ENCODE assay signal across 8 cellular contexts in genomic region chr1:239951518-239952130, GRCh38.
A peak's percentile ranks its signal among the peaks of the same experiment; 100 is the strongest.
DNase-seq lines count a peak whose midpoint lies in the region; ATAC-seq and TF ChIP-seq lines count a peak whose summit lies in the region.

No MANE protein-coding gene starts in this region.

- peak; percentile 24 for DNase-seq in activated gamma-delta T cell treated with Interleukin-2 at 50 U/mL for 16 hours
- no peak for DNase-seq in activated gamma-delta T cell (lab: John Stamatoyannopoulos, UW)
- peak; percentile 44 for DNase-seq in NCI-H2171 treated with DMSO at 0.1 percent for 48 hours (lab: John Stamatoyannopoulos, UW)
- peak; percentile 83 for DNase-seq in activated CD4-positive, alpha-beta T cell treated with anti-CD3 and anti-CD28 coated beads, Interleukin-2, amount 10 ng/mL, durations not matched to agents 24 days and 14 days
- DNase-seq in epithelial cell of prostate (ENCODE audit: low read depth, low spot score): peak; percentile 16
- DNase-seq in naive B cell: peak; percentile 15
- DNase-seq in transverse colon: peak; percentile 65

- TF ChIP-seq EP300 in transverse colon (IDR thresholded peaks at IDR 0.05; ENCODE audit: low read depth): no peak

- no peak overlapping the region for H3K4me3 Mint-ChIP-seq in activated CD4-positive, alpha-beta T cell treated with anti-CD3 and anti-CD28 coated beads, Interleukin-2, amount 10 ng/mL, durations not matched to agents 24 days and 14 days
- no peak overlapping the region for H3K4me3 Mint-ChIP-seq in naive B cell

- H3K4me1 ChIP-seq in transverse colon: peaks cover 0 to 5% (median 0%) of the 10 kb centered on the region in 4 donors

- no peaks in the 10 kb centered on the region for H3K9me3 Mint-ChIP-seq in activated CD4-positive, alpha-beta T cell treated with anti-CD3 and anti-CD28 coated beads, Interleukin-2, amount 10 ng/mL, durations not matched to agents 24 days and 14 days
- no peaks in the 10 kb centered on the region for H3K9me3 Mint-ChIP-seq in naive B cell

- ATAC-seq in HG03066 (IDR thresholded peaks at IDR 0.05; ENCODE audit: low read depth, unreplicated experiment): peak; percentile 58
- ATAC-seq in naive B cell (ENCODE audit: low read depth in 2 of 2): no peak

- 31 to 33% methylated on average over 3 of the region's 3 CpGs for WGBS in transverse colon (ENCODE audit: low coverage in 1 of 2), 2 donors

- H3K27me3 Mint-ChIP-seq in activated CD4-positive, alpha-beta T cell treated with anti-CD3 and anti-CD28 coated beads, Interleukin-2, amount 10 ng/mL, durations not matched to agents 24 days and 14 days: no peaks in the 10 kb centered on the region
- peaks cover 0 to 8% (median 5%) of the 10 kb centered on the region in 3 donors for H3K27me3 Mint-ChIP-seq in naive B cell

- H3K27ac Mint-ChIP-seq in activated CD4-positive, alpha-beta T cell treated with anti-CD3 and anti-CD28 coated beads, Interleukin-2, amount 10 ng/mL, durations not matched to agents 24 days and 14 days: no peak overlapping the region
- no peak overlapping the region for H3K27ac Mint-ChIP-seq in naive B cell

- intact Hi-C loops in activated CD4-positive, alpha-beta T cell treated with anti-CD3 and anti-CD28 coated beads, Interleukin-2, amount 10 ng/mL, durations not matched to agents 24 days and 14 days (cut with micrococcal nuclease): loop anchor here (2.0 kb wide), 1 partner anchor 25 kb away; no protein-coding TSS in a partner anchor
- intact Hi-C loops in transverse colon (cut with DNase I; ENCODE audit: low total_unique reads): loop anchor here (2.0 kb wide), 1 partner anchor 35 kb away; no protein-coding TSS in a partner anchor

- peak; percentile 68 to 78 (median 72) for TF ChIP-seq CTCF in transverse colon (IDR thresholded peaks at IDR 0.05)

- no peak for TF ChIP-seq POLR2A in transverse colon (IDR thresholded peaks at IDR 0.05)

- no peaks in the 10 kb centered on the region for H3K4me1 Mint-ChIP-seq in activated CD4-positive, alpha-beta T cell treated with anti-CD3 and anti-CD28 coated beads, Interleukin-2, amount 10 ng/mL, durations not matched to agents 24 days and 14 days
- H3K4me1 Mint-ChIP-seq in naive B cell: no peaks in the 10 kb centered on the region

- H3K27ac ChIP-seq in epithelial cell of prostate (no peak overlapping the region), transverse colon (no peak overlapping the region)

- in situ Hi-C loops in transverse colon (cut with MboI; ENCODE audit: low pct_ligation_motif_present in 1 of 4, low pct_unique_long_range_greater_than_20kb in 1 of 4, low sequenced_read_pairs in 3 of 4): no loop called here

- no peak overlapping the region for H3K4me3 ChIP-seq in transverse colon

- H3K36me3 Mint-ChIP-seq in activated CD4-positive, alpha-beta T cell treated with anti-CD3 and anti-CD28 coated beads, Interleukin-2, amount 10 ng/mL, durations not matched to agents 24 days and 14 days (ENCODE audit: low read depth): no peaks in the 10 kb centered on the region
- H3K36me3 Mint-ChIP-seq in naive B cell: no peaks in the 10 kb centered on the region

- H3K36me3 ChIP-seq in transverse colon: no peaks in the 10 kb centered on the region

- H3K27me3 ChIP-seq in transverse colon: no peaks in the 10 kb centered on the region

- no peaks in the 10 kb centered on the region for H3K9me3 ChIP-seq in transverse colon
